16 cellular contexts compared by ENCODE assay signal in the genomic region with DNA sequence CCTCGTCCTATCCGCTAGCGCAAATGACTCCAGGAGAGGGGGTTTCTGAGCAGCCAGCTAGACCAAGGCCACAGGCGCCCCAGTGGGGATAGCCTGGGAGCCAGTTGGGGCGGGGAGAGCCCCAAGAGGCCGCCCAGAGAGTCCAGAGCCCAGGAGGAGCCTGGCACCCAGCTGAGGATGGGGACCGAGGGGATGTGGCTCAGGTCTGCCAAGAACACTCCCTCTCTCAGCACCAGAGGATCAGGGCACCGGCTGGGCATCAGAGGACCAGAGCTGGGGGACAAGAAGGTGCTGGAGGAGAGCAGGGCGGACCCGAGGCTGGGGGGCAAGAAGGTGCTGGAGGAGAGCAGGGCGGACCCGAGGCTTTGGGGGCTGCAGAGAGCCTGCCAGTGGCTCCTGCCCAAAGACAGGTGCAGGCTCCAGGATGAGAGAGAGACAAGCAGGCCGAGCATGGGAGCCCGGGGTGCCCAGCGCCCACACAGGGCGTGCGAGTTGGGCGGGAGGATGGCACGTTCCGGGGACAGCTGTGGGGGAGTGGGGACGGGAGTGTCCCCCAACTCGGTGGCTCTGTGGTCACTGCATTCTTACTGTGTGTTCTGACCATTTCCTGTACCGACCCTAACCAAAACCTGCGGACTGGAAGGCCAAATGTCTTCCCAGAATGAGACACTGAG. TPM values are rescaled to one million over a fixed set of nuclear protein-coding genes. Genes with fewer than 3 reads are reported as not detected.
DNase-seq lines count a peak whose midpoint lies in the region; TF ChIP-seq lines count a peak whose summit lies in the region.
"Had no signal": no experiment of that assay in that cellular context is flagged by ENCODE, and none has a peak within 500 bp of the region (broad histone marks: within the 10 kb centered on the region; RNA-seq: fewer than 3 reads in every experiment).

No MANE protein-coding gene starts in this region.

- H3K27ac ChIP-seq in WERI-Rb-1 = peak overlapping the region; percentile 93
- H3K27ac ChIP-seq in temporal lobe (ENCODE audit: low read depth, low read length) = peak overlapping the region; percentile 17
- no peak overlapping the region for H3K27ac ChIP-seq in sigmoid colon
- H3K27ac ChIP-seq: BLaER1 treated with 17β-estradiol and CSF1 and Interleukin-3, amounts not matched to agents 10 nM and 100 nM; KMS-11 had no signal

- H3K4me3 ChIP-seq in WERI-Rb-1 (ENCODE audit: low read depth, low read length) (no peak overlapping the region; the same call in 1 of the 2 replicates), sigmoid colon (no peak overlapping the region)
- H3K4me3 ChIP-seq: BLaER1 treated with 17β-estradiol and CSF1 and Interleukin-3, amounts not matched to agents 10 nM and 100 nM had no signal

- no peak for TF ChIP-seq EP300 in sigmoid colon (IDR thresholded peaks at IDR 0.05)

- peaks cover 3% of the 10 kb centered on the region for H3K4me1 Mint-ChIP-seq in activated naive CD4-positive, alpha-beta T cell treated with anti-CD3 and anti-CD28 coated beads, Interleukin-2, amount 50 U/mL, for 24 hours
- peaks cover 6% of the 10 kb centered on the region for H3K4me1 Mint-ChIP-seq in mesothelial cell of epicardium

- H3K9me3 ChIP-seq in WERI-Rb-1 (ENCODE audit: severe bottlenecking) = no peaks in the 10 kb centered on the region
- no peaks in the 10 kb centered on the region for H3K9me3 ChIP-seq in sigmoid colon
- H3K9me3 ChIP-seq: BLaER1 treated with 17β-estradiol and CSF1 and Interleukin-3, amounts not matched to agents 10 nM and 100 nM; Caco-2 had no signal

- no peak for TF ChIP-seq POLR2A in sigmoid colon (IDR thresholded peaks at IDR 0.05)

- peak overlapping the region; percentile 62 for H3K27ac Mint-ChIP-seq in activated naive CD4-positive, alpha-beta T cell treated with anti-CD3 and anti-CD28 coated beads, Interleukin-2, amount 50 U/mL, for 24 hours
- H3K27ac Mint-ChIP-seq in mesothelial cell of epicardium = peak overlapping the region; percentile 43

- TF ChIP-seq CTCF in WERI-Rb-1 (IDR thresholded peaks at IDR 0.05; ENCODE audit: low read depth, low read length) (no peak), mesothelial cell of epicardium (IDR thresholded peaks at IDR 0.05; ENCODE audit: unreplicated experiment) (no peak), sigmoid colon (IDR thresholded peaks at IDR 0.05) (no peak)

- peaks cover 0 to 32% (median 21%) of the 10 kb centered on the region in 4 donors for H3K4me1 ChIP-seq in sigmoid colon
- H3K4me1 ChIP-seq: Caco-2 had no signal

- WGBS in sigmoid colon, 2 donors = 90 to 91% methylated on average over 24 of the region's 24 CpGs

- H3K36me3 Mint-ChIP-seq in activated naive CD4-positive, alpha-beta T cell treated with anti-CD3 and anti-CD28 coated beads, Interleukin-2, amount 50 U/mL, for 24 hours = no peaks in the 10 kb centered on the region
- H3K36me3 Mint-ChIP-seq in mesothelial cell of epicardium = no peaks in the 10 kb centered on the region

- intact Hi-C loops in sigmoid colon (cut with DNase I) = no loop called here

- no peaks in the 10 kb centered on the region for H3K27me3 Mint-ChIP-seq in activated naive CD4-positive, alpha-beta T cell treated with anti-CD3 and anti-CD28 coated beads, Interleukin-2, amount 50 U/mL, for 24 hours
- peaks cover 7% of the 10 kb centered on the region for H3K27me3 Mint-ChIP-seq in mesothelial cell of epicardium (ENCODE audit: low read depth)

- H3K27me3 ChIP-seq in WERI-Rb-1 (ENCODE audit: insufficient read depth, low read depth, severe bottlenecking) (no peaks in the 10 kb centered on the region), sigmoid colon (no peaks in the 10 kb centered on the region)

- H3K9me3 Mint-ChIP-seq in activated naive CD4-positive, alpha-beta T cell treated with anti-CD3 and anti-CD28 coated beads, Interleukin-2, amount 50 U/mL, for 24 hours = no peaks in the 10 kb centered on the region
- H3K9me3 Mint-ChIP-seq in mesothelial cell of epicardium = no peaks in the 10 kb centered on the region

- no peak overlapping the region for H3K4me3 Mint-ChIP-seq in activated naive CD4-positive, alpha-beta T cell treated with anti-CD3 and anti-CD28 coated beads, Interleukin-2, amount 50 U/mL, for 24 hours
- H3K4me3 Mint-ChIP-seq in mesothelial cell of epicardium = no peak overlapping the region

- no peak for DNase-seq in activated naive CD4-positive, alpha-beta T cell treated with anti-CD3 and anti-CD28 coated beads, Interleukin-2, amount 50 U/mL, for 16 hours
- no peak for DNase-seq in WERI-Rb-1
- DNase-seq in mesothelial cell of epicardium (ENCODE audit: low spot score in 2 of 2, unreplicated experiment in 2 of 2) = no peak
- no peak for DNase-seq in dermis blood vessel endothelial cell
- no peak for DNase-seq in sigmoid colon
- DNase-seq: Caco-2, DMS153, NCI-H1092, NCI-H146, NCI-H2081 treated with DMSO at 0.1 percent for 48 hours, NCI-H510A treated with DMSO at 0.1 percent for 48 hours, PC-3 had no signal

- H3K36me3 ChIP-seq in WERI-Rb-1 = peaks cover 16% of the 10 kb centered on the region
- peaks cover 0 to 4% (median 0%) of the 10 kb centered on the region in 4 donors for H3K36me3 ChIP-seq in sigmoid colon

RNA-seq across cellular contexts. Expression of gene TIMM22, which starts 39.4 kb away (rescaled TPM):
- 14.9 to 16.3 TPM (median 15.5 TPM) in 3 replicates for total RNA-seq in mesothelial cell of epicardium
- total RNA-seq in temporal lobe = 9.1 TPM
- 22.3 and 22.4 TPM in 2 replicates for total RNA-seq in dermis blood vessel endothelial cell
- total RNA-seq in sigmoid colon = 10 to 100 TPM in 3 of 4 donors, 1 to 10 TPM in 1; 8.0 to 13.6 (median 11.0) TPM
- polyA plus RNA-seq in sigmoid colon = 1 to 10 TPM; 6.0 to 9.2 (median 8.1) TPM

RNA-seq across cellular contexts. Expression of gene NXN, which starts 56.7 kb away (rescaled TPM):
- 99.1 to 107 TPM (median 106 TPM) in 3 replicates for total RNA-seq in mesothelial cell of epicardium
- total RNA-seq in temporal lobe = 15.0 TPM
- total RNA-seq in dermis blood vessel endothelial cell = 123 and 138 TPM in 2 replicates
- total RNA-seq in sigmoid colon = 10 to 100 TPM; 50.4 to 75.9 (median 67.1) TPM
- polyA plus RNA-seq in sigmoid colon = 10 to 100 TPM in 1 of 3 donors, 1 to 10 TPM in 2; 1.4 to 11.5 (median 8.4) TPM

Comparison
In these comparisons a context has a peak if more than half of its experiments do, and no peak if none do; other contexts are left out.
1. H3K27ac ChIP-seq: peak in WERI-Rb-1 (single experiment) and temporal lobe (single experiment); none in sigmoid colon (0 of 4).